ENCODE assay signal across 21 cellular contexts in genomic region chr11:69062873-69063665, GRCh38. TPM values are rescaled to one million over a fixed set of nuclear protein-coding genes. Genes with fewer than 3 reads are reported as not detected.
DNase-seq lines count a peak whose midpoint lies in the region; ATAC-seq, FAIRE-seq and TF ChIP-seq lines count a peak whose summit lies in the region.
"Had no signal": no experiment of that assay in that cellular context is flagged by ENCODE, and none has a peak within 500 bp of the region (broad histone marks: within the 10 kb centered on the region; RNA-seq: fewer than 3 reads in every experiment).

No MANE protein-coding gene starts in this region.

- H2BK5ac ChIP-seq in neuronal stem cell (ENCODE audit: low read length): peak overlapping the region; percentile 53

- H3K4me1 ChIP-seq in right cardiac atrium (ENCODE audit: control insufficient read depth, insufficient read depth, low read length): no peaks in the 10 kb centered on the region
- peaks cover 0 to 46% of the 10 kb centered on the region in 2 experiments; a peak in 2 of 5 replicates for H3K4me1 ChIP-seq in K562 (replicated peaks in 1 of 2; ENCODE audit: control insufficient read depth in 2 of 2, insufficient read depth in 2 of 2, low read length in 2 of 2)
- H3K4me1 ChIP-seq in neuronal stem cell (ENCODE audit: control insufficient read depth in 2 of 2, insufficient read depth in 1 of 2, low read depth in 1 of 2, low read length in 2 of 2): no peaks in the 10 kb centered on the region

- no TSS peak for BruUV-seq in K562 (replicated peaks; lab: Mats Ljungman, UMichigan)

- H3K4me3 ChIP-seq in right cardiac atrium (ENCODE audit: low read length) (no peak overlapping the region), K562 (no peak overlapping the region), neuronal stem cell (ENCODE audit: low read length in 2 of 2) (no peak overlapping the region)
- H3K4me3 ChIP-seq: GM23248 had no signal

- H4K8ac ChIP-seq in neuronal stem cell (ENCODE audit: low read depth, low read length): no peak overlapping the region

- no peak overlapping the region for H3K9ac ChIP-seq in K562 (ENCODE audit: insufficient read depth in 1 of 2, low read depth in 2 of 2, low read length in 2 of 2)
- no peak overlapping the region for H3K9ac ChIP-seq in neuronal stem cell (ENCODE audit: low read depth, low read length, poor library complexity)
- H3K9ac ChIP-seq: GM23248 had no signal

- no peak overlapping the region for H2BK15ac ChIP-seq in neuronal stem cell (ENCODE audit: low read length)

- H3K36me3 ChIP-seq in K562 (ENCODE audit: control insufficient read depth, insufficient read depth, low read length) (no peaks in the 10 kb centered on the region), neuronal stem cell (replicated peaks in 1 of 2; ENCODE audit: control insufficient read depth in 2 of 2, insufficient read depth in 2 of 2, low read length in 2 of 2) (peaks cover 5 to 31% of the 10 kb centered on the region in 2 donors)

- H3K14ac ChIP-seq in neuronal stem cell (ENCODE audit: low read length): peak overlapping the region; percentile 31

- no peaks in the 10 kb centered on the region for H3K79me2 ChIP-seq in K562 (ENCODE audit: control insufficient read depth, insufficient read depth, low read length)

- H2BK12ac ChIP-seq in neuronal stem cell (ENCODE audit: low read length): no peak overlapping the region

- H2AK5ac ChIP-seq in neuronal stem cell (ENCODE audit: low read depth, low read length): no peak overlapping the region

- no peaks in the 10 kb centered on the region for H3K9me3 ChIP-seq in right cardiac atrium (ENCODE audit: control insufficient read depth, low read length)
- no peaks in the 10 kb centered on the region for H3K9me3 ChIP-seq in K562 (replicated peaks; ENCODE audit: control insufficient read depth, insufficient read depth, low read depth, low read length)
- peaks cover 0 to 2% of the 10 kb centered on the region in 2 donors for H3K9me3 ChIP-seq in neuronal stem cell (replicated peaks in 1 of 2; ENCODE audit: control insufficient read depth in 2 of 2, insufficient read depth in 1 of 2, low read depth in 1 of 2, low read length in 2 of 2)

- H2BK120ac ChIP-seq in neuronal stem cell (ENCODE audit: low read depth, low read length): no peak overlapping the region

- no peak for TF ChIP-seq CTCF in K562 (IDR thresholded peaks at IDR 0.05 in 2 of 3, conservative IDR thresholded peaks at IDR 0.05 in 1 of 3; ENCODE audit: insufficient read depth in 2 of 3, low read depth in 1 of 3, low read length in 3 of 3)
- TF ChIP-seq CTCF in GM13976 (IDR thresholded peaks at IDR 0.05; ENCODE audit: borderline replicate concordance, control extremely low read depth, extremely low read depth, insufficient read depth, missing control alignments): no peak

- POLR2A ChIA-PET in K562 (lab: Yijun Ruan, JAX): no interaction called here

- no peak overlapping the region for H3K18ac ChIP-seq in neuronal stem cell (ENCODE audit: low read length)

- DNase-seq in right cardiac atrium: peak; percentile 10 to 59 (median 32)
- no peak for DNase-seq in left cardiac atrium
- DNase-seq in K562 (ENCODE audit: extremely low read depth in 1 of 4, low spot score in 3 of 4): no peak
- no peak for DNase-seq in neuronal stem cell (ENCODE audit: low spot score)
- DNase-seq in caudate nucleus (lab: John Stamatoyannopoulos, UW): no peak
- DNase-seq in GM13976 (ENCODE audit: low spot score): no peak
- DNase-seq in NCI-H748 treated with DMSO at 0.1 percent for 48 hours (lab: John Stamatoyannopoulos, UW): no peak
- DNase-seq: C1 segment of cervical spinal cord; Calu3; CD4-positive, alpha-beta memory T cell; COR-L47; DMS53; DMS79 treated with DMSO at 0.1 percent for 48 hours; GF-D8; GM23248; H9 had no signal

- peaks cover 25% of the 10 kb centered on the region for H3K79me1 ChIP-seq in neuronal stem cell (ENCODE audit: low read depth, low read length)

- no peaks in the 10 kb centered on the region for H3K27me3 ChIP-seq in right cardiac atrium (ENCODE audit: control insufficient read depth, insufficient read depth)
- no peaks in the 10 kb centered on the region for H3K27me3 ChIP-seq in K562 (ENCODE audit: control insufficient read depth in 2 of 2, insufficient read depth in 2 of 2, low read length in 2 of 2)
- H3K27me3 ChIP-seq in neuronal stem cell (ENCODE audit: control insufficient read depth in 3 of 3, insufficient read depth in 3 of 3, low read depth in 1 of 3, low read length in 3 of 3): no peaks in the 10 kb centered on the region

- no peak for FAIRE-seq in K562 (lab: Jason Lieb, UNC)
- FAIRE-seq: GM12891 had no signal

- no peak overlapping the region for H3K27ac ChIP-seq in right cardiac atrium (ENCODE audit: low read length)
- H3K27ac ChIP-seq in K562 (ENCODE audit: extremely low read depth, low read depth, low read length): no peak overlapping the region
- H3K27ac ChIP-seq in neuronal stem cell (replicated peaks; ENCODE audit: low read length): no peak overlapping the region
- no peak overlapping the region for H3K27ac ChIP-seq in caudate nucleus (ENCODE audit: low read depth, low read length)
- H3K27ac ChIP-seq: GM23248 had no signal

- no peak overlapping the region for H3K23ac ChIP-seq in neuronal stem cell (ENCODE audit: low read depth, low read length, poor library complexity)

- no peak overlapping the region for H4K91ac ChIP-seq in neuronal stem cell (ENCODE audit: low read depth, low read length, poor library complexity)

- TF ChIP-seq POLR2A in K562 (conservative IDR thresholded peaks at IDR 0.05): no peak

- no peaks in the 10 kb centered on the region for H3K9me1 ChIP-seq in K562 (ENCODE audit: control insufficient read depth, insufficient read depth, low read length)

- no peak overlapping the region for H3K4ac ChIP-seq in neuronal stem cell (ENCODE audit: low read length)

- CTCF ChIA-PET in K562 (lab: Yijun Ruan, JAX; ENCODE audit: low intra/inter-chr PET ratio): no interaction called here

- 90% methylated on average over 34 of the region's 34 CpGs for WGBS in right cardiac atrium
- WGBS in K562 (ENCODE audit: insufficient coverage, low coverage, missing lambda C conversion rate): 79% methylated on average over 33 of the region's 34 CpGs
- WGBS in neuronal stem cell (ENCODE audit: extremely low coverage in 2 of 2, insufficient read length in 2 of 2, insufficient replicate concordance in 1 of 2), 2 donors: no CpG with 5 or more reads among the region's 34 CpGs

- no peak for TF ChIP-seq EP300 in K562 (IDR thresholded peaks at IDR 0.05; ENCODE audit: low read length)

- no peak for ATAC-seq in right cardiac atrium
- no peak for ATAC-seq in left cardiac atrium
- ATAC-seq in K562: no peak
- ATAC-seq: HCT116 had no signal

- 0 out of 2 replicates have a peak, but pooled peaks cover 9% of the 10 kb centered on the region for H4K20me1 ChIP-seq in K562 (replicated peaks; ENCODE audit: control insufficient read depth, insufficient read depth, low read length)

- intact Hi-C loops in right cardiac atrium (cut with DNase I) (no loop called here), left cardiac atrium (cut with DNase I) (no loop called here), K562 (cut with micrococcal nuclease) (no loop called here)

- in situ Hi-C loops in K562 (cut with MboI) (no loop called here), GM13976 (cut with MboI; ENCODE audit: low sequenced_read_pairs, unreplicated experiment) (no loop called here)

- no peak overlapping the region for H3K4me2 ChIP-seq in K562 (ENCODE audit: insufficient read depth, low read length)
- H3K4me2 ChIP-seq in neuronal stem cell (ENCODE audit: insufficient read depth, low read length, poor library complexity, severe bottlenecking): no peak overlapping the region

- TF ChIP-seq RAD21 in K562 (CRISPR knock-in tag; conservative IDR thresholded peaks at IDR 0.05 in 1 of 2, IDR thresholded peaks at IDR 0.05 in 1 of 2): no peak

- no peak overlapping the region for H2AFZ ChIP-seq in K562 (ENCODE audit: low read depth, low read length)
- H2AFZ ChIP-seq in neuronal stem cell (ENCODE audit: low read length): no peak overlapping the region
- H2AFZ ChIP-seq: GM23248 had no signal

RNA-seq across cellular contexts. Expression of gene TPCN2, which starts 14.3 kb away (rescaled TPM):
- total RNA-seq in right cardiac atrium (10 to 100 TPM in 1 of 4 donors, 1 to 10 TPM in 3; 7.2 to 11.1 (median 9.0) TPM), left cardiac atrium (1 to 10 TPM; 7.3 to 9.7 TPM), K562 (2014; rRNA removed) (4.6 and 4.9 TPM in 2 replicates), K562 (2014; rRNA removed; fragmentation: Illumina TruSeq; extraction: Trizol) (2.3 and 2.8 TPM in 2 replicates), K562 (2015; rRNA removed; fragmentation: Illumina TruSeq; extraction: Trizol) (3.1 and 3.2 TPM in 2 replicates), K562 (2021) (9.2 and 10.2 TPM in 2 replicates)
- polyA plus RNA-seq in right cardiac atrium (7.0 TPM), K562 (2011; rRNA removed) (5.5 and 5.9 TPM in 2 replicates), K562 (2014; fragmentation: Illumina TruSeq; extraction: Trizol) (5.0 and 5.7 TPM in 2 replicates), K562 (2014; fragmentation: Nextera tagmentation; extraction: Ambion mirVana) (under 1 TPM; 0.66 to 0.82 TPM), K562 (2014; rRNA removed) (7.0 and 9.3 TPM in 2 replicates)
- total RNA-seq in K562 (2011; cell fraction: chromatin; rRNA removed; ENCODE audit: low replicate concordance): 40.8 and 84.4 TPM in 2 replicates
- 45.5 and 52.4 TPM in 2 replicates for total RNA-seq in K562 (2011; cell fraction: nucleolus; rRNA removed)
- total RNA-seq in K562 (2011; cell fraction: nucleoplasm; rRNA removed): 44.5 and 47.8 TPM in 2 replicates
- polyA plus RNA-seq in K562 (2011; cell fraction: cytosol; rRNA removed): 5.8 TPM in 2 replicates
- 49.5 and 65.9 TPM in 2 replicates for polyA plus RNA-seq in K562 (2011; cell fraction: nucleus; rRNA removed)
- 6.3 and 8.7 TPM in 2 replicates for polyA plus RNA-seq in K562 (2012)
- polyA minus RNA-seq in K562 (2011; rRNA and poly(A)+ RNA removed): 4.1 and 5.0 TPM in 2 replicates
- 6.3 and 6.4 TPM in 2 replicates for polyA minus RNA-seq in K562 (2011; cell fraction: cytosol; rRNA and poly(A)+ RNA removed)
- polyA minus RNA-seq in K562 (2011; cell fraction: nucleus; rRNA and poly(A)+ RNA removed): 15.0 and 17.4 TPM in 2 replicates
- polyA plus RNA-seq in neuronal stem cell (2013, experiment 1 of 2): 4.3 TPM
- polyA plus RNA-seq in neuronal stem cell (2013, experiment 2 of 2): 4.3 TPM

RNA-seq across cellular contexts. Expression of gene MRGPRF, which starts 50.0 kb away (rescaled TPM):
- total RNA-seq in right cardiac atrium: 10 to 100 TPM in 2 of 4 donors, 1 to 10 TPM in 2; 4.6 to 16.2 (median 9.3) TPM
- 9.4 TPM for polyA plus RNA-seq in right cardiac atrium
- 10 to 100 TPM; 12.4 to 13.3 TPM for total RNA-seq in left cardiac atrium
- not detected in 2 replicates for total RNA-seq in K562 (2011; cell fraction: chromatin; rRNA removed; ENCODE audit: low replicate concordance)
- not detected in 2 replicates for total RNA-seq in K562 (2011; cell fraction: nucleolus; rRNA removed)
- total RNA-seq in K562 (2011; cell fraction: nucleoplasm; rRNA removed): not detected in 2 replicates
- total RNA-seq in K562 (2014; rRNA removed): not detected in 2 replicates
- total RNA-seq in K562 (2014; rRNA removed; fragmentation: Illumina TruSeq; extraction: Trizol): not detected in 2 replicates
- not detected in 2 replicates for total RNA-seq in K562 (2015; rRNA removed; fragmentation: Illumina TruSeq; extraction: Trizol)
- 0.07 TPM in 1 of 2 replicates, not detected in the other for total RNA-seq in K562 (2021)
- polyA plus RNA-seq in K562 (2011; rRNA removed): not detected in 2 replicates
- not detected in 2 replicates for polyA plus RNA-seq in K562 (2011; cell fraction: cytosol; rRNA removed)
- not detected in 2 replicates for polyA plus RNA-seq in K562 (2011; cell fraction: nucleus; rRNA removed)
- not detected in 2 replicates for polyA plus RNA-seq in K562 (2012)
- not detected in 2 replicates for polyA plus RNA-seq in K562 (2014; fragmentation: Illumina TruSeq; extraction: Trizol)
- polyA plus RNA-seq in K562 (2014; fragmentation: Nextera tagmentation; extraction: Ambion mirVana): not detected
- polyA plus RNA-seq in K562 (2014; rRNA removed): not detected in 2 replicates
- polyA minus RNA-seq in K562 (2011; rRNA and poly(A)+ RNA removed): not detected in 2 replicates
- not detected in 2 replicates for polyA minus RNA-seq in K562 (2011; cell fraction: cytosol; rRNA and poly(A)+ RNA removed)
- polyA minus RNA-seq in K562 (2011; cell fraction: nucleus; rRNA and poly(A)+ RNA removed): not detected in 2 replicates
- polyA plus RNA-seq in neuronal stem cell (2013, experiment 1 of 2): 2.2 TPM
- polyA plus RNA-seq in neuronal stem cell (2013, experiment 2 of 2): 2.0 TPM
- total RNA-seq: CD4-positive, alpha-beta memory T cell; Daoy; G401; H4 had no signal
- polyA plus RNA-seq: CD4-positive, alpha-beta memory T cell had no signal

Comparison
In these comparisons a context has a peak if more than half of its experiments do, and no peak if none do; other contexts are left out.
1. DNase-seq: peak in right cardiac atrium (3 of 3); none in left cardiac atrium (single experiment), K562 (0 of 4), neuronal stem cell (single experiment), caudate nucleus (0 of 61), GM13976 (single experiment) and NCI-H748 treated with DMSO at 0.1 percent for 48 hours (single experiment).
2. RNA of gene MRGPRF, which starts 50.0 kb away (total RNA-seq): 12.4 to 13.3 TPM in left cardiac atrium and 4.6 to 16.2 TPM in right cardiac atrium; 0.07 TPM in K562; every median in the first group is over 4 times any median in the second.